ENCODE assay signal across 2 cellular contexts in genomic region chr16:81700780-81701165, GRCh38.
TF ChIP-seq lines count a peak whose summit lies in the region.

No MANE protein-coding gene starts in this region.

TF ChIP-seq in WTC11, 78 proteins besides CTCF, POLR2A, EP300 and RAD21:
- TF ChIP-seq ZBTB43 (CRISPR knock-in tag; IDR thresholded peaks at IDR 0.05) (no peak), AFF4 (CRISPR knock-in tag; IDR thresholded peaks at IDR 0.05; ENCODE audit: borderline replicate concordance) (no peak), ZNF532 (CRISPR knock-in tag; IDR thresholded peaks at IDR 0.05; ENCODE audit: borderline replicate concordance) (no peak), SP1 (CRISPR knock-in tag; conservative IDR thresholded peaks at IDR 0.05) (no peak), NFE2L1 (CRISPR knock-in tag; IDR thresholded peaks at IDR 0.05) (no peak), USF1 (CRISPR knock-in tag; IDR thresholded peaks at IDR 0.05) (no peak), CBFB (CRISPR knock-in tag; IDR thresholded peaks at IDR 0.05; ENCODE audit: low read depth) (no peak)

TF ChIP-seq in H1, 55 proteins besides CTCF, POLR2A, EP300 and RAD21 (continued from another document):
- no peak for TF ChIP-seq RXRA (IDR thresholded peaks at IDR 0.05; ENCODE audit: insufficient read depth, low read depth, low read length)
- 0 out of 2 replicates have a peak, but pooled peaks have one; percentile 11 for TF ChIP-seq POLR2AphosphoS5 (IDR thresholded peaks at IDR 0.05; ENCODE audit: low read depth, low read length)
